ENCODE assay signal across 8 cellular contexts in genomic region chr17:51119415-51120356, GRCh38. TPM values are rescaled to one million over a fixed set of nuclear protein-coding genes. Genes with fewer than 3 reads are reported as not detected.
A peak's percentile ranks its signal among the peaks of the same experiment; 100 is the strongest.
DNase-seq lines count a peak whose midpoint lies in the region; ATAC-seq and TF ChIP-seq lines count a peak whose summit lies in the region.

No MANE protein-coding gene starts in this region.

- no peaks in the 10 kb centered on the region for H3K27me3 ChIP-seq in mononuclear cell (ENCODE audit: insufficient read depth, low read length)

- peak; percentile 26 for ATAC-seq in HG02852 (IDR thresholded peaks at IDR 0.05; ENCODE audit: unreplicated experiment)
- ATAC-seq in stimulated activated naive CD8-positive, alpha-beta T cell treated with anti-CD3 and anti-CD28 coated beads, Interleukin-15, Interleukin-2, amounts not matched to agents 100 U/mL and 50 U/mL, for 24 hours = no peak

- H3K4me1 ChIP-seq in mononuclear cell (ENCODE audit: insufficient read depth, low read length) = peaks cover 54% of the 10 kb centered on the region

- TF ChIP-seq POLR2A in erythroblast (IDR thresholded peaks at IDR 0.05; ENCODE audit: low read length) = no peak

- no peaks in the 10 kb centered on the region for H3K9me3 ChIP-seq in mononuclear cell (ENCODE audit: low read depth, low read length)

- peak; percentile 23; the same call in 1 of the 2 replicates for TF ChIP-seq CTCF in 22Rv1 (IDR thresholded peaks at IDR 0.05)
- TF ChIP-seq CTCF in GM12864 (IDR thresholded peaks at IDR 0.05; ENCODE audit: low read depth, low read length, missing control alignments) = peak; percentile 2

- DNase-seq in GM12864 (ENCODE audit: low read depth) (no peak), NCI-H526 treated with DMSO at 0.1 percent for 48 hours (lab: John Stamatoyannopoulos, UW) (peak; percentile 54), activated T-cell treated with anti-CD3 and anti-CD28 coated beads for 48 hours (ENCODE audit: low read depth) (peak; percentile 33), erythroblast (lab: John Stamatoyannopoulos, UW) (peak; percentile 66 to 77)
- peak; percentile 57 for DNase-seq in stimulated activated naive CD8-positive, alpha-beta T cell treated with anti-CD3 and anti-CD28 coated beads, Interleukin-15, Interleukin-2, amounts not matched to agents 100 U/mL and 50 U/mL, for 24 hours

- H3K4me3 ChIP-seq in GM12864 (ENCODE audit: low read depth, low read length) = peak overlapping the region; percentile 75
- peak overlapping the region; percentile 96 for H3K4me3 ChIP-seq in mononuclear cell (ENCODE audit: low read length)

- peak overlapping the region; percentile 98 for H3K27ac ChIP-seq in 22Rv1

RNA-seq across cellular contexts. Expression of gene SPAG9, which starts 1.0 kb away (rescaled TPM):
- total RNA-seq in mononuclear cell = 95.4 TPM

RNA-seq across cellular contexts. Expression of gene NME1, which starts 33.7 kb away (rescaled TPM):
- total RNA-seq in mononuclear cell = 6.7 TPM

RNA-seq across cellular contexts. Expression of gene NME2, which starts 46.5 kb away (rescaled TPM):
- 162 TPM for total RNA-seq in mononuclear cell
